8 cellular contexts compared by ENCODE assay signal in the genomic region with DNA sequence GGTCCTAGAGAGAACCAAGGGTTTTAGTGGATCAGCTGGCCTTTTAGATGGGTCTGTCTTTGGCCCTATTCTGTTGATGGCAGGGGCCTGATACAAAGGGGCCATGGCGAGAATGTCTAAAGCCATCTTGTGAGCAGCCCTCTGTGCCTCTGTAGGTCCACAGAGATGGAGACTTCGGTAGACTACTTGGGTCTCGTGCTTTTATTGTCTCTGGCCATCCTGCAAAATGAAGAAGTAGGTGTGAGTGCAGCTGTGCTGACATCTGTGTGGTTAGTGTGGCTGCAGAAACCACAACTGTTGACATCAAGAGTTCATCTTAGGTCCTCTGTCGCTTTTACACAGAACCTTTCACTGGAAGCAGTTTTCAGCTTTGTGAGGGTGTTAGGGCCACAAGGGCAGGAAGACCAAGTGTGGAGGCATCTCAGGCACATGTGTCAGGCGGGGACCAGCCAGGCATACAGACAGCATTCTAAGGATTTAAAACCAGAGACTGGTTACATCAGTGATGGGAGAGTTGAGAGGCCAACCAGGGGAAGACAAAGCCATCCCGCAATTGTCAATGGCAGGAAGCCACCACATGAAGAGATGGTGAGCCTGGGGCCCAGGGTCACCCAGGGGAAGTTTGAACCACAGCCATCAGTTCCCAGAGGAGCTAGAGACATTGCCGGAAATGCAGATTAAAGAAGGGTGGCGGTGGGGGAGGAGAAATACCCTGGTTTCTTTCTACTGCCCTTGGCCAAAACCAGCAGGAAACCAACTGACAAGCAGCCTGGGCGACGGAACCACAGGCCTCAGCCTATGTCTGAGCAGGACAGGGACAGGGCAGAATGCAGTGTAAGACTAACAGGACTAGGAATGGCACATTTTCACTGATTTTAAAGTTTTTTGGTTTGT. TPM values are rescaled to one million over a fixed set of nuclear protein-coding genes. Genes with fewer than 3 reads are reported as not detected.
DNase-seq lines count a peak whose midpoint lies in the region; ATAC-seq and TF ChIP-seq lines count a peak whose summit lies in the region.

No MANE protein-coding gene starts in this region.

- H3K27me3 Mint-ChIP-seq in CD4-positive, alpha-beta T cell: no peaks in the 10 kb centered on the region
- H3K27me3 Mint-ChIP-seq in WTC11 (ENCODE audit: low read depth): no peaks in the 10 kb centered on the region; the same call in 1 of the 2 replicates
- H3K27me3 Mint-ChIP-seq in Caco-2 (ENCODE audit: insufficient read depth, unreplicated experiment): no peaks in the 10 kb centered on the region

- intact Hi-C loops in CD4-positive, alpha-beta T cell (cut with DNase I, micrococcal nuclease): loop anchor here in 1 of 2 experiments (1.0 kb wide), 2 partner anchors 9 to 15 kb away; no protein-coding TSS in a partner anchor
- intact Hi-C loops in Caco-2 (cut with micrococcal nuclease; ENCODE audit: unreplicated experiment): no loop called here

- H3K4me1 ChIP-seq in Caco-2: no peaks in the 10 kb centered on the region

- H3K27me3 ChIP-seq in CD4-positive, alpha-beta T cell (ENCODE audit: control insufficient read depth, insufficient read depth, low read length): no peaks in the 10 kb centered on the region
- H3K27me3 ChIP-seq in Caco-2 (replicated peaks; ENCODE audit: control insufficient read depth, insufficient read depth, low read length): no peaks in the 10 kb centered on the region

- CTCF ChIA-PET in CD4-positive, alpha-beta T cell (lab: Charles Lee): interaction anchor here (2.4 kb wide), 1 partner anchor 25 kb away, joined by 8 read pairs; no protein-coding TSS in a partner anchor
- CTCF ChIA-PET in WTC11 (lab: Charles Lee) (no interaction called here), Caco-2 (lab: Charles Lee) (no interaction called here)

- no peaks in the 10 kb centered on the region for H3K9me3 Mint-ChIP-seq in CD4-positive, alpha-beta T cell
- H3K9me3 Mint-ChIP-seq in WTC11 (peaks cover 6% of the 10 kb centered on the region), Caco-2 (ENCODE audit: unreplicated experiment) (no peaks in the 10 kb centered on the region)

- H3K27ac Mint-ChIP-seq in CD4-positive, alpha-beta T cell: peak overlapping the region; percentile 82
- H3K27ac Mint-ChIP-seq in WTC11: peak overlapping the region; percentile 40; the same call in 1 of the 2 replicates
- H3K27ac Mint-ChIP-seq in Caco-2 (ENCODE audit: unreplicated experiment): no peak overlapping the region

- DNase-seq in CD4-positive, alpha-beta T cell: peak in 7 of 10 experiments; percentile 11 to 56 (median 39)
- no peak for DNase-seq in WTC11 (ENCODE audit: low spot score)
- peak; percentile 37 for DNase-seq in epidermal melanocyte (ENCODE audit: insufficient read length, low spot score)
- peak; percentile 71 for DNase-seq in stimulated activated CD4-positive, alpha-beta T cell treated with anti-CD3 and anti-CD28 coated beads, Interleukin-1b, Interleukin-23, amount 100 ng/mL, for 48 hours
- no peak for DNase-seq in Caco-2
- no peak for DNase-seq in NCI-H82 treated with DMSO at 0.1 percent for 48 hours (lab: John Stamatoyannopoulos, UW; ENCODE audit: unreplicated experiment)

- no peak overlapping the region for H3K4me3 ChIP-seq in Caco-2 (ENCODE audit: low read depth, low read length)

- H3K36me3 ChIP-seq in Caco-2 (ENCODE audit: control insufficient read depth, insufficient read depth, low read length): no peaks in the 10 kb centered on the region

- H3K9me3 ChIP-seq in CD4-positive, alpha-beta T cell (ENCODE audit: control insufficient read depth, low read length): no peaks in the 10 kb centered on the region
- H3K9me3 ChIP-seq in Caco-2: no peaks in the 10 kb centered on the region; the same call in 1 of the 2 replicates

- peak; percentile 75 for ATAC-seq in CD4-positive, alpha-beta T cell (ENCODE audit: poor library complexity)
- ATAC-seq in GM19455 (IDR thresholded peaks at IDR 0.05; ENCODE audit: unreplicated experiment) (peak; percentile 79), HG03442 (IDR thresholded peaks at IDR 0.05; ENCODE audit: unreplicated experiment) (peak; percentile 68), WTC11 (peak; percentile 71)

- POLR2A ChIA-PET in CD4-positive, alpha-beta T cell (lab: Charles Lee): interaction anchor here (0.6 to 2.1 kb wide), 7 partner anchors 9 to 24 kb away, joined by 3 to 24 read pairs (median 4); a partner anchor contains a TSS
- POLR2A ChIA-PET in WTC11 (lab: Charles Lee) (no interaction called here), Caco-2 (lab: Charles Lee) (no interaction called here)

- peak overlapping the region; percentile 59 for H3K27ac ChIP-seq in CD4-positive, alpha-beta T cell (ENCODE audit: low read depth, low read length)

- H3K4me3 Mint-ChIP-seq in CD4-positive, alpha-beta T cell: peak overlapping the region; percentile 75
- H3K4me3 Mint-ChIP-seq in WTC11 (no peak overlapping the region), Caco-2 (ENCODE audit: unreplicated experiment) (no peak overlapping the region)

- H3K36me3 Mint-ChIP-seq in CD4-positive, alpha-beta T cell (ENCODE audit: low read depth): no peaks in the 10 kb centered on the region
- peaks cover 6% of the 10 kb centered on the region for H3K36me3 Mint-ChIP-seq in WTC11
- H3K36me3 Mint-ChIP-seq in Caco-2 (ENCODE audit: insufficient read depth, unreplicated experiment): no peaks in the 10 kb centered on the region

- no TSS peak for BruUV-seq in Caco-2 (replicated peaks; lab: Mats Ljungman, UMichigan)

- H3K4me1 Mint-ChIP-seq in CD4-positive, alpha-beta T cell (ENCODE audit: low read depth): peaks cover 41% of the 10 kb centered on the region
- H3K4me1 Mint-ChIP-seq in WTC11 (peaks cover 7% of the 10 kb centered on the region), Caco-2 (ENCODE audit: low read depth, unreplicated experiment) (no peaks in the 10 kb centered on the region)

- TF ChIP-seq CTCF in CD4-positive, alpha-beta T cell (IDR thresholded peaks at IDR 0.05): no peak
- TF ChIP-seq CTCF in WTC11 (IDR thresholded peaks at IDR 0.05) (no peak), Caco-2 (IDR thresholded peaks at IDR 0.05; ENCODE audit: insufficient read depth in 1 of 2, low read depth in 1 of 2, low read length in 1 of 2, severe bottlenecking in 1 of 2, unreplicated experiment in 1 of 2) (no peak)

TF ChIP-seq in WTC11, 78 proteins besides CTCF, POLR2A, EP300 and RAD21:
- TF ChIP-seq, protein P1, sequence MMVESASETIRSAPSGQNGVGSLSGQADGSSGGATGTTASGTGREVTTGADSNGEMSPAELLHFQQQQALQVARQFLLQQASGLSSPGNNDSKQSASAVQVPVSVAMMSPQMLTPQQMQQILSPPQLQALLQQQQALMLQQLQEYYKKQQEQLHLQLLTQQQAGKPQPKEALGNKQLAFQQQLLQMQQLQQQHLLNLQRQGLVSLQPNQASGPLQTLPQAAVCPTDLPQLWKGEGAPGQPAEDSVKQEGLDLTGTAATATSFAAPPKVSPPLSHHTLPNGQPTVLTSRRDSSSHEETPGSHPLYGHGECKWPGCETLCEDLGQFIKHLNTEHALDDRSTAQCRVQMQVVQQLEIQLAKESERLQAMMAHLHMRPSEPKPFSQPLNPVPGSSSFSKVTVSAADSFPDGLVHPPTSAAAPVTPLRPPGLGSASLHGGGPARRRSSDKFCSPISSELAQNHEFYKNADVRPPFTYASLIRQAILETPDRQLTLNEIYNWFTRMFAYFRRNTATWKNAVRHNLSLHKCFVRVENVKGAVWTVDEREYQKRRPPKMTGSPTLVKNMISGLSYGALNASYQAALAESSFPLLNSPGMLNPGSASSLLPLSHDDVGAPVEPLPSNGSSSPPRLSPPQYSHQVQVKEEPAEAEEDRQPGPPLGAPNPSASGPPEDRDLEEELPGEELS (CRISPR knock-in tag; IDR thresholded peaks at IDR 0.05): no peak
- TF ChIP-seq, protein P2, sequence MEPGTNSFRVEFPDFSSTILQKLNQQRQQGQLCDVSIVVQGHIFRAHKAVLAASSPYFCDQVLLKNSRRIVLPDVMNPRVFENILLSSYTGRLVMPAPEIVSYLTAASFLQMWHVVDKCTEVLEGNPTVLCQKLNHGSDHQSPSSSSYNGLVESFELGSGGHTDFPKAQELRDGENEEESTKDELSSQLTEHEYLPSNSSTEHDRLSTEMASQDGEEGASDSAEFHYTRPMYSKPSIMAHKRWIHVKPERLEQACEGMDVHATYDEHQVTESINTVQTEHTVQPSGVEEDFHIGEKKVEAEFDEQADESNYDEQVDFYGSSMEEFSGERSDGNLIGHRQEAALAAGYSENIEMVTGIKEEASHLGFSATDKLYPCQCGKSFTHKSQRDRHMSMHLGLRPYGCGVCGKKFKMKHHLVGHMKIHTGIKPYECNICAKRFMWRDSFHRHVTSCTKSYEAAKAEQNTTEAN (CRISPR knock-in tag; IDR thresholded peaks at IDR 0.05): no peak
- TF ChIP-seq SP1 (CRISPR knock-in tag; conservative IDR thresholded peaks at IDR 0.05): no peak
- TF ChIP-seq, protein P3, sequence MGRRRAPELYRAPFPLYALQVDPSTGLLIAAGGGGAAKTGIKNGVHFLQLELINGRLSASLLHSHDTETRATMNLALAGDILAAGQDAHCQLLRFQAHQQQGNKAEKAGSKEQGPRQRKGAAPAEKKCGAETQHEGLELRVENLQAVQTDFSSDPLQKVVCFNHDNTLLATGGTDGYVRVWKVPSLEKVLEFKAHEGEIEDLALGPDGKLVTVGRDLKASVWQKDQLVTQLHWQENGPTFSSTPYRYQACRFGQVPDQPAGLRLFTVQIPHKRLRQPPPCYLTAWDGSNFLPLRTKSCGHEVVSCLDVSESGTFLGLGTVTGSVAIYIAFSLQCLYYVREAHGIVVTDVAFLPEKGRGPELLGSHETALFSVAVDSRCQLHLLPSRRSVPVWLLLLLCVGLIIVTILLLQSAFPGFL (CRISPR knock-in tag; IDR thresholded peaks at IDR 0.05; ENCODE audit: borderline replicate concordance): no peak
TF ChIP-seq in WTC11: peak in this region for 0.

RNA-seq across cellular contexts. Expression of a gene that starts 13.0 kb away (rescaled TPM):
- total RNA-seq in CD4-positive, alpha-beta T cell: 10 to 100 TPM; 52.4 to 59.7 TPM
- 29.0 to 32.7 TPM (median 30.7 TPM) in 3 replicates for total RNA-seq in WTC11 (2021)
- total RNA-seq in Caco-2 (2022): 54.4 and 55.9 TPM in 2 replicates

RNA-seq across cellular contexts. Expression of a gene that starts 22.8 kb away (rescaled TPM):
- 1 to 10 TPM; 2.9 to 3.3 TPM for total RNA-seq in CD4-positive, alpha-beta T cell
- total RNA-seq in WTC11 (2021) (26.4 to 29.3 TPM (median 27.1 TPM) in 3 replicates), Caco-2 (2022) (32.7 and 33.6 TPM in 2 replicates)

RNA-seq across cellular contexts. Expression of a gene that starts 23.0 kb away (rescaled TPM):
- total RNA-seq in CD4-positive, alpha-beta T cell: 10 to 100 TPM; 56.8 to 61.1 TPM
- total RNA-seq in WTC11 (2021) (120 to 151 TPM (median 123 TPM) in 3 replicates), Caco-2 (2022) (101 and 110 TPM in 2 replicates)

RNA-seq across cellular contexts. Expression of a gene that starts 58.8 kb away (rescaled TPM):
- total RNA-seq in CD4-positive, alpha-beta T cell: 1 to 10 TPM in 1 of 2 experiments, under 1 TPM in 1; 0.92 to 1.2 TPM
- total RNA-seq in WTC11 (2021) (0.30 to 0.94 TPM (median 0.37 TPM) in 3 replicates), Caco-2 (2022) (0.23 TPM in 1 of 2 replicates, not detected in the other)

Comparison
In these comparisons a context has a peak if more than half of its experiments do, and no peak if none do; other contexts are left out.
1. DNase-seq: peak in CD4-positive, alpha-beta T cell (7 of 10), epidermal melanocyte (single experiment) and stimulated activated CD4-positive, alpha-beta T cell treated with anti-CD3 and anti-CD28 coated beads, Interleukin-1b, Interleukin-23, amount 100 ng/mL, for 48 hours (single experiment); none in WTC11 (single experiment), Caco-2 (0 of 2) and NCI-H82 treated with DMSO at 0.1 percent for 48 hours (single experiment).
2. Peak in every context shown above with its lines, with median percentiles within 50 percentile points of each other: ATAC-seq.